In the genomic region with DNA sequence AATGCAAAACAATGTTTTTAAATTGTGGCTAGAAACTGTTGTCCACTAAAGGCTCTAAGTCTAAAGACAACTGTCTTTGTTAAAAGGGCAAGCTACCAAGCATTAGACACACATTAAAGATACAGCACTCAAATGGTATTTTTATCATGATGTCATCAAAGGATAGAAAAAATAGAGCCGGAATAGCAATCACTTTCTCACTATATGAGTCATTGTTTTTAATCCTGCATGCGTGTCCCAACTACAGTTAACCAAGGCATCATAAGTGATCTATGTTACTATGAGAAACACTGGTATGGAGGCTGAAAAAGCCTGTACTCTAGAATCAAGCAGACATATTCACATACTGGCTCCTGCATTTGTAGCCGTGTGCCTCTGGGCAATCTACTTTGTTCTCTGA, we compare ENCODE assay signal across 9 cellular contexts. TPM values are rescaled to one million over a fixed set of nuclear protein-coding genes. Genes with fewer than 3 reads are reported as not detected.
DNase-seq lines count a peak whose midpoint lies in the region; ATAC-seq and TF ChIP-seq lines count a peak whose summit lies in the region.
"Had no signal": no experiment of that assay in that cellular context is flagged by ENCODE, and none has a peak within 500 bp of the region (broad histone marks: within the 10 kb centered on the region; RNA-seq: fewer than 3 reads in every experiment).

No MANE protein-coding gene starts in this region.

- ATAC-seq in omental fat pad (ENCODE audit: low FRiP score), result peak; percentile 22
- ATAC-seq in HG02981 (IDR thresholded peaks at IDR 0.05; ENCODE audit: unreplicated experiment), result no peak
- no peak for ATAC-seq in HG03025 (IDR thresholded peaks at IDR 0.05; ENCODE audit: low FRiP score, unreplicated experiment)
- ATAC-seq in GM19463 (IDR thresholded peaks at IDR 0.05; ENCODE audit: unreplicated experiment), result no peak

- H3K4me3 Mint-ChIP-seq in CD8-positive, alpha-beta memory T cell, result peak overlapping the region in 2 of 7 donors; percentile 13 to 46

- no peaks in the 10 kb centered on the region for H3K27me3 ChIP-seq in CD8-positive, alpha-beta memory T cell (ENCODE audit: insufficient read depth, low read length, poor library complexity, severe bottlenecking)

- H3K27me3 Mint-ChIP-seq in CD8-positive, alpha-beta memory T cell, result peaks cover 0 to 8% of the 10 kb centered on the region in 2 donors
- H3K27me3 Mint-ChIP-seq: central memory CD8-positive, alpha-beta T cell had no signal

- peaks cover 16% of the 10 kb centered on the region for H3K4me1 ChIP-seq in CD8-positive, alpha-beta memory T cell (ENCODE audit: insufficient read depth, low read length)

- peak in 2 of 5 donors; percentile 4 to 12 for DNase-seq in CD8-positive, alpha-beta memory T cell
- DNase-seq in MV-4-11 (lab: John Stamatoyannopoulos, UW) (peak; percentile 79), dermis microvascular lymphatic vessel endothelial cell (ENCODE audit: low read depth in 2 of 2) (peak; percentile 86 to 95), omental fat pad (ENCODE audit: low spot score) (no peak), NCI-H2081 (lab: John Stamatoyannopoulos, UW) (no peak)

- no peak for TF ChIP-seq CTCF in omental fat pad (IDR thresholded peaks at IDR 0.05)

- peaks cover 0 to 12% (median 8%) of the 10 kb centered on the region in 5 donors for H3K9me3 Mint-ChIP-seq in CD8-positive, alpha-beta memory T cell

- H3K36me3 Mint-ChIP-seq in CD8-positive, alpha-beta memory T cell, result peaks cover 0 to 18% (median 3%) of the 10 kb centered on the region in 3 donors

- H3K4me1 Mint-ChIP-seq in CD8-positive, alpha-beta memory T cell, result peaks cover 24 to 37% (median 37%) of the 10 kb centered on the region in 3 donors

- H3K27ac ChIP-seq in CD8-positive, alpha-beta memory T cell (ENCODE audit: low read depth, low read length), result peak overlapping the region; percentile 98

- no peaks in the 10 kb centered on the region for H3K36me3 ChIP-seq in CD8-positive, alpha-beta memory T cell (ENCODE audit: insufficient read depth, low read length)

- CTCF ChIA-PET in CD8-positive, alpha-beta memory T cell (lab: Charles Lee), result no interaction called here

- POLR2A ChIA-PET in CD8-positive, alpha-beta memory T cell (lab: Charles Lee), result no interaction called here

- no peak overlapping the region for H3K4me3 ChIP-seq in CD8-positive, alpha-beta memory T cell (ENCODE audit: low read length)

- no peaks in the 10 kb centered on the region for H3K9me3 ChIP-seq in CD8-positive, alpha-beta memory T cell (ENCODE audit: low read length)

- H3K27ac Mint-ChIP-seq in CD8-positive, alpha-beta memory T cell, result peak overlapping the region in 2 of 8 donors; percentile 26 to 97

RNA-seq across cellular contexts. Expression of gene PJA2, which starts 1.9 kb away (rescaled TPM):
- 10 to 100 TPM; 37.5 to 39.5 TPM for total RNA-seq in CD8-positive, alpha-beta memory T cell
- polyA plus RNA-seq in CD8-positive, alpha-beta memory T cell, result 54.8 TPM
- total RNA-seq in dermis microvascular lymphatic vessel endothelial cell, result 53.3 and 64.4 TPM in 2 replicates
- total RNA-seq in omental fat pad, result 100 to 1,000 TPM in 1 of 4 donors, 10 to 100 TPM in 3; 74.5 to 120 (median 90.4) TPM

Comparison
In these comparisons a context has a peak if more than half of its experiments do, and no peak if none do; other contexts are left out.
1. DNase-seq: peak in MV-4-11 (single experiment) and dermis microvascular lymphatic vessel endothelial cell (2 of 2); none in omental fat pad (single experiment) and NCI-H2081 (0 of 2).